13 cellular contexts compared by ENCODE assay signal in the genomic region with DNA sequence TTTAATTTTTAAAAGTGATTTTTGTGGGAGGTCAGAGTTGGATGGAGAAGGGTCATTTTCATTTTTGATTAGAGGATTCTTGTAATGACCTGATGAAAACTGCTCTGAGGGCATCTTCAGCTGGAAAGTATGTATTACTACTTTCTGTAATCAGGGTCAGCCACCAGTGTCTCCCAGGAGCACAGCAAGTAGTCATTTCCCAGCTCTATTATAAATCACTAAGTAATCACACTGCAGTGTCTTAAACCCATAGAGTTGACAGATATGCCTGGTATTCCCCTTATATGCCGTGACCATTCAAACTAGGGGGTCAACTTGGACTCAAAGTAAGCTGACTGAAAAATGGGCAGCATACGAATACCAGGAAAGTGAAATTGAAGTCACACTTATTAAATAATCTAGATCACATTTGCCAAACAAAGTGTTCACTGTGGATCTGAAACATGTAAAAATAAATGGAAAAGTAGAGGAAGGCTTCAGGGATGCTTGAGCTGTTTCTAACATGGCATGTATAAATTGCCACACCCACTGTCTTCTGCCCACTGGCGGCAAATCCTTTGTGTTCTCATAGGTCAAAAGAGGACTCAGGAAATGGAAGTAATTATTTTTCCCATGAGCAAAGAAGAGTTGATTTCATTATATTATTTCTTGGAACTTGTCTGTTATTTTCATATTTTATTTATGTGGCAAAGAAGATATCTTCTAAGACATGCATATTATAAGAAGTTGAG.
DNase-seq lines count a peak whose midpoint lies in the region; ATAC-seq and TF ChIP-seq lines count a peak whose summit lies in the region.
"Had no signal": no experiment of that assay in that cellular context is flagged by ENCODE, and none has a peak within 500 bp of the region (broad histone marks: within the 10 kb centered on the region; RNA-seq: fewer than 3 reads in every experiment).

No MANE protein-coding gene starts in this region.

- intact Hi-C loops in Right ventricle myocardium inferior (cut with DNase I) (no loop called here), cardiac septum (cut with DNase I) (no loop called here), left ventricle myocardium superior (cut with micrococcal nuclease) (no loop called here), vagina (cut with DNase I) (no loop called here)

- H3K36me3 Mint-ChIP-seq in GM23338 (ENCODE audit: low read depth), result peaks cover 16% of the 10 kb centered on the region

- H2AFZ ChIP-seq in GM23338, result no peak overlapping the region

- H3K27ac ChIP-seq in vagina, result peak overlapping the region; percentile 61
- no peak overlapping the region for H3K27ac ChIP-seq in GM23338 (ENCODE audit: low read depth)
- H3K27ac ChIP-seq: BLaER1 had no signal

- H3K36me3 ChIP-seq in vagina (no peaks in the 10 kb centered on the region), GM23338 (ENCODE audit: insufficient read depth) (no peaks in the 10 kb centered on the region)

- H3K4me1 ChIP-seq in vagina (peaks cover 67% of the 10 kb centered on the region), GM23338 (ENCODE audit: insufficient read depth) (no peaks in the 10 kb centered on the region)

- peak; percentile 32 for ATAC-seq in Right ventricle myocardium inferior
- peak; percentile 39 for ATAC-seq in HG03520 (IDR thresholded peaks at IDR 0.05; ENCODE audit: unreplicated experiment)
- ATAC-seq in left ventricle myocardium superior, result peak; percentile 39
- no peak for ATAC-seq in GM23338
- ATAC-seq: esophagus mucosa had no signal

- TF ChIP-seq POLR2A in vagina (IDR thresholded peaks at IDR 0.05), result no peak

- DNase-seq in Right ventricle myocardium inferior (ENCODE audit: missing footprints) (no peak), cardiac septum (ENCODE audit: low spot score) (no peak), left ventricle myocardium superior (no peak), vagina (ENCODE audit: extremely low spot score in 2 of 2) (no peak), NCI-H2196 (lab: John Stamatoyannopoulos, UW; ENCODE audit: unreplicated experiment) (no peak), GM23338 (ENCODE audit: low spot score) (no peak), DMS 273 (lab: John Stamatoyannopoulos, UW; ENCODE audit: unreplicated experiment) (no peak)
- DNase-seq: activated naive CD4-positive, alpha-beta T cell treated with anti-CD3 and anti-CD28 coated beads, Interleukin-2, amount 10 ng/mL, durations not matched to agents 7 days and 5 days; midbrain; NCI-H2029 treated with DMSO at 0.1 percent for 48 hours had no signal

- H3K4me3 ChIP-seq in vagina (no peak overlapping the region), GM23338 (no peak overlapping the region)
- H3K4me3 ChIP-seq: BLaER1 had no signal

- no peaks in the 10 kb centered on the region; the same call in 1 of the 2 replicates for H4K20me1 ChIP-seq in GM23338 (replicated peaks; ENCODE audit: insufficient read depth)

- no peaks in the 10 kb centered on the region for H3K27me3 ChIP-seq in vagina
- no peaks in the 10 kb centered on the region for H3K27me3 ChIP-seq in GM23338 (ENCODE audit: insufficient read depth)
- H3K27me3 ChIP-seq: BLaER1 had no signal

- H3K4me3 Mint-ChIP-seq in GM23338, result no peak overlapping the region
- H3K4me3 Mint-ChIP-seq: activated naive CD4-positive, alpha-beta T cell treated with anti-CD3 and anti-CD28 coated beads, Interleukin-2, amount 10 ng/mL, durations not matched to agents 7 days and 5 days had no signal

- no peak overlapping the region for H3K27ac Mint-ChIP-seq in GM23338

- peaks cover 14% of the 10 kb centered on the region for H3K4me1 Mint-ChIP-seq in GM23338

- no peaks in the 10 kb centered on the region for H3K9me2 ChIP-seq in GM23338 (ENCODE audit: insufficient read depth)

- H3K9me3 Mint-ChIP-seq in GM23338, result peaks cover 12% of the 10 kb centered on the region
- H3K9me3 Mint-ChIP-seq: activated naive CD4-positive, alpha-beta T cell treated with anti-CD3 and anti-CD28 coated beads, Interleukin-2, amount 10 ng/mL, durations not matched to agents 7 days and 5 days had no signal

- no peak overlapping the region for H3K4me2 ChIP-seq in GM23338
- H3K4me2 ChIP-seq: BLaER1 had no signal

- H3K79me2 ChIP-seq in GM23338 (replicated peaks; ENCODE audit: insufficient read depth), result peaks cover 66% of the 10 kb centered on the region

- TF ChIP-seq CTCF in vagina (IDR thresholded peaks at IDR 0.05), result no peak
- no peak for TF ChIP-seq CTCF in GM23338 (conservative IDR thresholded peaks at IDR 0.05; ENCODE audit: low read depth in 2 of 2)

- H3K9me3 ChIP-seq in vagina, result no peaks in the 10 kb centered on the region

- no peaks in the 10 kb centered on the region for H3F3A ChIP-seq in GM23338 (replicated peaks; ENCODE audit: low read depth)

- H3K27me3 Mint-ChIP-seq in GM23338 (ENCODE audit: insufficient read depth, low read depth, poor library complexity), result no peaks in the 10 kb centered on the region
- H3K27me3 Mint-ChIP-seq: activated naive CD4-positive, alpha-beta T cell treated with anti-CD3 and anti-CD28 coated beads, Interleukin-2, amount 10 ng/mL, durations not matched to agents 7 days and 5 days had no signal

TF ChIP-seq in GM23338, 12 proteins besides CTCF, POLR2A, EP300 and RAD21:
- TF ChIP-seq POLR2AphosphoS5 (IDR thresholded peaks at IDR 0.05; ENCODE audit: low read depth), result no peak
- TF ChIP-seq, protein P1, sequence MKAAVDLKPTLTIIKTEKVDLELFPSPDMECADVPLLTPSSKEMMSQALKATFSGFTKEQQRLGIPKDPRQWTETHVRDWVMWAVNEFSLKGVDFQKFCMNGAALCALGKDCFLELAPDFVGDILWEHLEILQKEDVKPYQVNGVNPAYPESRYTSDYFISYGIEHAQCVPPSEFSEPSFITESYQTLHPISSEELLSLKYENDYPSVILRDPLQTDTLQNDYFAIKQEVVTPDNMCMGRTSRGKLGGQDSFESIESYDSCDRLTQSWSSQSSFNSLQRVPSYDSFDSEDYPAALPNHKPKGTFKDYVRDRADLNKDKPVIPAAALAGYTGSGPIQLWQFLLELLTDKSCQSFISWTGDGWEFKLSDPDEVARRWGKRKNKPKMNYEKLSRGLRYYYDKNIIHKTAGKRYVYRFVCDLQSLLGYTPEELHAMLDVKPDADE (IDR thresholded peaks at IDR 0.05), result no peak
- no peak for TF ChIP-seq EZH2 (IDR thresholded peaks at IDR 0.05; ENCODE audit: low read depth, unreplicated experiment)
- no peak for TF ChIP-seq STAT1 (IDR thresholded peaks at IDR 0.05; ENCODE audit: unreplicated experiment)
TF ChIP-seq in GM23338: peak in this region for 0.
